17 cellular contexts compared by ENCODE assay signal in genomic region chr4:101983835-101984234, GRCh38.
DNase-seq lines count a peak whose midpoint lies in the region; ATAC-seq and TF ChIP-seq lines count a peak whose summit lies in the region.
"Had no signal": no experiment of that assay in that cellular context is flagged by ENCODE, and none has a peak within 500 bp of the region (broad histone marks: within the 10 kb centered on the region; RNA-seq: fewer than 3 reads in every experiment).

No MANE protein-coding gene starts in this region.

- CTCF ChIA-PET in activated B cell treated with CpG ODN at 0.5 μM for 24 hours (lab: Charles Lee): no interaction called here

- H3K4me3 Mint-ChIP-seq in IgD-negative memory B cell (no peak overlapping the region), activated B cell treated with CpG ODN at 0.5 μM for 24 hours (no peak overlapping the region), memory B cell (no peak overlapping the region)
- no peak overlapping the region for H3K4me3 Mint-ChIP-seq in stimulated activated memory B cell treated with anti-CD40 and anti-IgM and Interleukin-4, amounts not matched to agents 10 μg/mL and 1 μg/mL and 100 μg/mL, for 72 hours
- H3K4me3 Mint-ChIP-seq: CD14-positive monocyte; CD4-positive, alpha-beta memory T cell; GM23338 had no signal

- H3K27me3 Mint-ChIP-seq in IgD-negative memory B cell: no peaks in the 10 kb centered on the region
- H3K27me3 Mint-ChIP-seq in activated B cell treated with CpG ODN at 0.5 μM for 24 hours: no peaks in the 10 kb centered on the region
- H3K27me3 Mint-ChIP-seq in memory B cell: no peaks in the 10 kb centered on the region
- no peaks in the 10 kb centered on the region for H3K27me3 Mint-ChIP-seq in stimulated activated memory B cell treated with anti-CD40 and anti-IgM and Interleukin-4, amounts not matched to agents 10 μg/mL and 1 μg/mL and 100 μg/mL, for 72 hours
- H3K27me3 Mint-ChIP-seq: CD4-positive, alpha-beta memory T cell had no signal

- H3K27me3 ChIP-seq in foreskin keratinocyte: no peaks in the 10 kb centered on the region
- H3K27me3 ChIP-seq: BLaER1 had no signal

- H3K9me3 Mint-ChIP-seq in IgD-negative memory B cell (no peaks in the 10 kb centered on the region), activated B cell treated with CpG ODN at 0.5 μM for 24 hours (peaks cover 6% of the 10 kb centered on the region), memory B cell (peaks cover 2% of the 10 kb centered on the region)
- H3K9me3 Mint-ChIP-seq in stimulated activated memory B cell treated with anti-CD40 and anti-IgM and Interleukin-4, amounts not matched to agents 10 μg/mL and 1 μg/mL and 100 μg/mL, for 72 hours: peaks cover 4% of the 10 kb centered on the region

- H3K27ac ChIP-seq in foreskin keratinocyte: no peak overlapping the region
- H3K27ac ChIP-seq: BLaER1 had no signal

- POLR2A ChIA-PET in activated B cell treated with CpG ODN at 0.5 μM for 24 hours (lab: Charles Lee): interaction anchor here (0.7 kb wide), 1 partner anchor 273 kb away, joined by 3 read pairs; no protein-coding TSS in a partner anchor

- intact Hi-C loops in activated B cell treated with CpG ODN at 0.5 μM for 24 hours (cut with micrococcal nuclease): no loop called here

- TF ChIP-seq CTCF in activated B cell treated with CpG ODN at 0.5 μM for 24 hours (IDR thresholded peaks at IDR 0.05): no peak
- no peak for TF ChIP-seq CTCF in foreskin keratinocyte (conservative IDR thresholded peaks at IDR 0.05)

- peak overlapping the region in 2 of 3 donors; percentile 19 to 20 for H3K27ac Mint-ChIP-seq in IgD-negative memory B cell
- peak overlapping the region; percentile 67 for H3K27ac Mint-ChIP-seq in activated B cell treated with CpG ODN at 0.5 μM for 24 hours
- H3K27ac Mint-ChIP-seq in memory B cell: peak overlapping the region; percentile 75
- peak overlapping the region; percentile 40 for H3K27ac Mint-ChIP-seq in stimulated activated memory B cell treated with anti-CD40 and anti-IgM and Interleukin-4, amounts not matched to agents 10 μg/mL and 1 μg/mL and 100 μg/mL, for 72 hours
- H3K27ac Mint-ChIP-seq: CD14-positive monocyte; CD4-positive, alpha-beta memory T cell; GM23338 had no signal

- H3K36me3 Mint-ChIP-seq in IgD-negative memory B cell: peaks cover 13% of the 10 kb centered on the region
- H3K36me3 Mint-ChIP-seq in activated B cell treated with CpG ODN at 0.5 μM for 24 hours (ENCODE audit: low read depth): peaks cover 52% of the 10 kb centered on the region
- peaks cover 35% of the 10 kb centered on the region for H3K36me3 Mint-ChIP-seq in memory B cell
- H3K36me3 Mint-ChIP-seq in stimulated activated memory B cell treated with anti-CD40 and anti-IgM and Interleukin-4, amounts not matched to agents 10 μg/mL and 1 μg/mL and 100 μg/mL, for 72 hours: peaks cover 32% of the 10 kb centered on the region
- H3K36me3 Mint-ChIP-seq: CD14-positive monocyte; CD4-positive, alpha-beta memory T cell had no signal

- H3K4me1 Mint-ChIP-seq in IgD-negative memory B cell (peaks cover 36 to 51% (median 37%) of the 10 kb centered on the region in 3 donors), activated B cell treated with CpG ODN at 0.5 μM for 24 hours (peaks cover 68% of the 10 kb centered on the region), memory B cell (peaks cover 32% of the 10 kb centered on the region)
- H3K4me1 Mint-ChIP-seq in stimulated activated memory B cell treated with anti-CD40 and anti-IgM and Interleukin-4, amounts not matched to agents 10 μg/mL and 1 μg/mL and 100 μg/mL, for 72 hours: peaks cover 46% of the 10 kb centered on the region
- H3K4me1 Mint-ChIP-seq: CD4-positive, alpha-beta memory T cell had no signal

- H3K4me1 ChIP-seq in foreskin keratinocyte: peaks cover 13% of the 10 kb centered on the region

- no peak for DNase-seq in activated B cell treated with CpG ODN at 0.5 μM for 24 hours
- no peak for DNase-seq in memory B cell (ENCODE audit: low spot score in 2 of 2)
- DNase-seq in NK-92 (lab: John Stamatoyannopoulos, UW; ENCODE audit: unreplicated experiment): no peak
- DNase-seq in foreskin keratinocyte: no peak
- DNase-seq: AML-193; CD4-positive, alpha-beta memory T cell; DMS79 treated with DMSO at 0.1 percent for 48 hours; GF-D8; HCEC 1CT had no signal

- ATAC-seq in activated B cell treated with CpG ODN at 0.5 μM for 24 hours (ENCODE audit: low read depth): no peak
- ATAC-seq in memory B cell (ENCODE audit: low read depth): no peak
- no peak for ATAC-seq in stimulated activated memory B cell treated with anti-CD40 and anti-IgM and Interleukin-4, amounts not matched to agents 10 μg/mL and 1 μg/mL and 100 μg/mL, for 72 hours
- no peak for ATAC-seq in HG03159 (IDR thresholded peaks at IDR 0.05; ENCODE audit: unreplicated experiment)
- no peak for ATAC-seq in foreskin keratinocyte
- no peak for ATAC-seq in HG03280 (IDR thresholded peaks at IDR 0.05; ENCODE audit: unreplicated experiment)
- ATAC-seq: GM23338, HepG2 had no signal

Comparison
In these comparisons a context has a peak if more than half of its experiments do, and no peak if none do; other contexts are left out.
1. H3K27ac Mint-ChIP-seq: peak in every context shown above with its lines; median percentile 75 in memory B cell; 67 in activated B cell treated with CpG ODN at 0.5 μM for 24 hours; 40 in stimulated activated memory B cell treated with anti-CD40 and anti-IgM and Interleukin-4, amounts not matched to agents 10 μg/mL and 1 μg/mL and 100 μg/mL, for 72 hours; 20 in IgD-negative memory B cell.